Comparison of ENCODE assay signal across 23 cellular contexts in genomic region chr19:32238076-32238475, GRCh38.
A peak's percentile ranks its signal among the peaks of the same experiment; 100 is the strongest.
DNase-seq lines count a peak whose midpoint lies in the region; ATAC-seq and TF ChIP-seq lines count a peak whose summit lies in the region.
"Had no signal": no experiment of that assay in that cellular context is flagged by ENCODE, and none has a peak within 500 bp of the region (broad histone marks: within the 10 kb centered on the region; RNA-seq: fewer than 3 reads in every experiment).

No MANE protein-coding gene starts in this region.

- H3K4me3 Mint-ChIP-seq in stimulated activated memory B cell treated with anti-CD40 and anti-IgM and Interleukin-4, amounts not matched to agents 10 μg/mL and 1 μg/mL and 100 μg/mL, for 72 hours: no peak overlapping the region
- H3K4me3 Mint-ChIP-seq in activated T-helper 2 cell treated with anti-CD3 and anti-CD28 coated beads, Interferon-gamma antibody, Interleukin-2, Interleukin-4, amounts not matched to agents 10 μg/mL and 5 μg/mL and 100 μg/mL, durations not matched to agents 14 hours and 24 hours and 36 hours (ENCODE audit: low read depth): no peak overlapping the region
- H3K4me3 Mint-ChIP-seq: activated naive CD8-positive, alpha-beta T cell treated with anti-CD3 and anti-CD28 coated beads for 36 hours; activated T-cell treated with anti-CD3 and anti-CD28 coated beads, Interleukin-2, amount 50 U/mL, for 24 hours; HFFc6; nephron; stimulated activated effector memory CD8-positive, alpha-beta T cell treated with anti-CD3 and anti-CD28 coated beads, Interleukin-12 subunit alpha, Interleukin-12 subunit beta, amount 100 ng/mL, for 72 hours had no signal

- H3K9me3 Mint-ChIP-seq in stimulated activated memory B cell treated with anti-CD40 and anti-IgM and Interleukin-4, amounts not matched to agents 10 μg/mL and 1 μg/mL and 100 μg/mL, for 72 hours: peaks cover 2% of the 10 kb centered on the region
- H3K9me3 Mint-ChIP-seq in activated T-helper 2 cell treated with anti-CD3 and anti-CD28 coated beads, Interferon-gamma antibody, Interleukin-2, Interleukin-4, amounts not matched to agents 10 μg/mL and 5 μg/mL and 100 μg/mL, durations not matched to agents 14 hours and 24 hours and 36 hours: no peaks in the 10 kb centered on the region
- H3K9me3 Mint-ChIP-seq: activated naive CD8-positive, alpha-beta T cell treated with anti-CD3 and anti-CD28 coated beads for 36 hours; activated T-cell treated with anti-CD3 and anti-CD28 coated beads, Interleukin-2, amount 50 U/mL, for 24 hours; HFFc6; stimulated activated effector memory CD8-positive, alpha-beta T cell treated with anti-CD3 and anti-CD28 coated beads, Interleukin-12 subunit alpha, Interleukin-12 subunit beta, amount 100 ng/mL, for 72 hours had no signal

- no peaks in the 10 kb centered on the region for H3K4me1 Mint-ChIP-seq in stimulated activated memory B cell treated with anti-CD40 and anti-IgM and Interleukin-4, amounts not matched to agents 10 μg/mL and 1 μg/mL and 100 μg/mL, for 72 hours
- no peaks in the 10 kb centered on the region for H3K4me1 Mint-ChIP-seq in activated T-helper 2 cell treated with anti-CD3 and anti-CD28 coated beads, Interferon-gamma antibody, Interleukin-2, Interleukin-4, amounts not matched to agents 10 μg/mL and 5 μg/mL and 100 μg/mL, durations not matched to agents 14 hours and 24 hours and 36 hours (ENCODE audit: low read depth)
- H3K4me1 Mint-ChIP-seq: activated naive CD8-positive, alpha-beta T cell treated with anti-CD3 and anti-CD28 coated beads for 36 hours; stimulated activated effector memory CD8-positive, alpha-beta T cell treated with anti-CD3 and anti-CD28 coated beads, Interleukin-12 subunit alpha, Interleukin-12 subunit beta, amount 100 ng/mL, for 72 hours had no signal

- H3K9ac ChIP-seq in MM.1S (ENCODE audit: low read length): no peak overlapping the region
- H3K9ac ChIP-seq: BLaER1 had no signal

- H3K27ac Mint-ChIP-seq in stimulated activated memory B cell treated with anti-CD40 and anti-IgM and Interleukin-4, amounts not matched to agents 10 μg/mL and 1 μg/mL and 100 μg/mL, for 72 hours: no peak overlapping the region
- H3K27ac Mint-ChIP-seq in activated T-helper 2 cell treated with anti-CD3 and anti-CD28 coated beads, Interferon-gamma antibody, Interleukin-2, Interleukin-4, amounts not matched to agents 10 μg/mL and 5 μg/mL and 100 μg/mL, durations not matched to agents 14 hours and 24 hours and 36 hours: no peak overlapping the region
- H3K27ac Mint-ChIP-seq: activated naive CD8-positive, alpha-beta T cell treated with anti-CD3 and anti-CD28 coated beads for 36 hours; activated T-cell treated with anti-CD3 and anti-CD28 coated beads, Interleukin-2, amount 50 U/mL, for 24 hours; HFFc6; progenitor cell of endocrine pancreas; stimulated activated effector memory CD8-positive, alpha-beta T cell treated with anti-CD3 and anti-CD28 coated beads, Interleukin-12 subunit alpha, Interleukin-12 subunit beta, amount 100 ng/mL, for 72 hours had no signal

- no peak overlapping the region for H3K4me2 ChIP-seq in MM.1S (ENCODE audit: low read depth, low read length)
- H3K4me2 ChIP-seq: BLaER1 had no signal

- H3K27me3 ChIP-seq in MM.1S (replicated peaks; ENCODE audit: insufficient read depth, low read length): peaks cover 80% of the 10 kb centered on the region
- H3K27me3 ChIP-seq in ascending aorta: no peaks in the 10 kb centered on the region
- H3K27me3 ChIP-seq: BLaER1, tibial nerve had no signal

- H3K27ac ChIP-seq in MM.1S (ENCODE audit: low read length): no peak overlapping the region
- H3K27ac ChIP-seq in ascending aorta: no peak overlapping the region
- H3K27ac ChIP-seq: 22Rv1, BLaER1, SK-N-MC, tibial nerve had no signal

- no peaks in the 10 kb centered on the region for H3K79me2 ChIP-seq in MM.1S (ENCODE audit: low read length)

- no peaks in the 10 kb centered on the region for H3K9me2 ChIP-seq in MM.1S (replicated peaks; ENCODE audit: insufficient read depth, low read length)

- H3K4me3 ChIP-seq in MM.1S (ENCODE audit: low read length) (no peak overlapping the region), ascending aorta (no peak overlapping the region)
- H3K4me3 ChIP-seq: BLaER1, SK-N-MC, tibial nerve had no signal

- H3K36me3 ChIP-seq in MM.1S (replicated peaks; ENCODE audit: insufficient read depth, low read length) (no peaks in the 10 kb centered on the region), ascending aorta (no peaks in the 10 kb centered on the region)
- H3K36me3 ChIP-seq: BLaER1, tibial nerve had no signal

- H3F3A ChIP-seq in MM.1S (ENCODE audit: insufficient read depth, low read length): no peaks in the 10 kb centered on the region

- DNase-seq in NOMO-1 treated with DMSO at 0.1 percent for 48 hours (lab: John Stamatoyannopoulos, UW; ENCODE audit: unreplicated experiment): peak; percentile 71
- no peak for DNase-seq in NOMO-1 treated with dmso at 0.1 percent for 144 hours (lab: John Stamatoyannopoulos, UW; ENCODE audit: unreplicated experiment)
- DNase-seq in MM.1S: peak; percentile 14
- no peak for DNase-seq in ascending aorta (ENCODE audit: low spot score in 2 of 2)
- DNase-seq in activated T-helper 2 cell treated with anti-CD3 and anti-CD28 coated beads, Interferon-gamma antibody, Interleukin-2, Interleukin-4, amounts not matched to agents 10 μg/mL and 5 μg/mL and 100 μg/mL, durations not matched to agents 14 hours and 24 hours and 36 hours (ENCODE audit: low spot score): no peak
- DNase-seq in hypothalamus (lab: John Stamatoyannopoulos, UW): no peak
- DNase-seq: activated CD4-positive, alpha-beta T cell treated with anti-CD3 and anti-CD28 coated beads, Interleukin-2, amount 50 U/mL, for 4 hours; activated naive CD8-positive, alpha-beta T cell treated with anti-CD3 and anti-CD28 coated beads for 36 hours; activated T-cell treated with anti-CD3 and anti-CD28 coated beads, Interleukin-2, amount 50 U/mL, for 24 hours; HFFc6; Kasumi-1; NCI-H1694 treated with DMSO at 0.1 percent for 48 hours; OCI-M1; small intestine had no signal

- no peak for TF ChIP-seq CTCF in MM.1S (IDR thresholded peaks at IDR 0.05; ENCODE audit: low read length)
- no peak for TF ChIP-seq CTCF in ascending aorta (IDR thresholded peaks at IDR 0.05)

- no peaks in the 10 kb centered on the region for H3K9me3 ChIP-seq in MM.1S (replicated peaks; ENCODE audit: insufficient read depth, low read length)
- H3K9me3 ChIP-seq in ascending aorta: no peaks in the 10 kb centered on the region
- H3K9me3 ChIP-seq: BLaER1, tibial nerve had no signal

- no peaks in the 10 kb centered on the region for H3K36me3 Mint-ChIP-seq in stimulated activated memory B cell treated with anti-CD40 and anti-IgM and Interleukin-4, amounts not matched to agents 10 μg/mL and 1 μg/mL and 100 μg/mL, for 72 hours
- H3K36me3 Mint-ChIP-seq in activated T-helper 2 cell treated with anti-CD3 and anti-CD28 coated beads, Interferon-gamma antibody, Interleukin-2, Interleukin-4, amounts not matched to agents 10 μg/mL and 5 μg/mL and 100 μg/mL, durations not matched to agents 14 hours and 24 hours and 36 hours (ENCODE audit: low read depth): no peaks in the 10 kb centered on the region
- H3K36me3 Mint-ChIP-seq: activated naive CD8-positive, alpha-beta T cell treated with anti-CD3 and anti-CD28 coated beads for 36 hours; stimulated activated effector memory CD8-positive, alpha-beta T cell treated with anti-CD3 and anti-CD28 coated beads, Interleukin-12 subunit alpha, Interleukin-12 subunit beta, amount 100 ng/mL, for 72 hours had no signal

- intact Hi-C loops in ascending aorta (cut with DNase I): no loop called here
- intact Hi-C loops in activated T-helper 2 cell treated with anti-CD3 and anti-CD28 coated beads, Interferon-gamma antibody, Interleukin-2, Interleukin-4, amounts not matched to agents 10 μg/mL and 5 μg/mL and 100 μg/mL, durations not matched to agents 14 hours and 24 hours and 36 hours (cut with micrococcal nuclease): no loop called here

- no peak overlapping the region for H2AFZ ChIP-seq in MM.1S (ENCODE audit: low read length)

- no peaks in the 10 kb centered on the region for H4K20me1 ChIP-seq in MM.1S (ENCODE audit: insufficient read depth, low read length)
- H4K20me1 ChIP-seq: BLaER1 had no signal

- no peaks in the 10 kb centered on the region for H3K27me3 Mint-ChIP-seq in stimulated activated memory B cell treated with anti-CD40 and anti-IgM and Interleukin-4, amounts not matched to agents 10 μg/mL and 1 μg/mL and 100 μg/mL, for 72 hours
- no peaks in the 10 kb centered on the region for H3K27me3 Mint-ChIP-seq in activated T-helper 2 cell treated with anti-CD3 and anti-CD28 coated beads, Interferon-gamma antibody, Interleukin-2, Interleukin-4, amounts not matched to agents 10 μg/mL and 5 μg/mL and 100 μg/mL, durations not matched to agents 14 hours and 24 hours and 36 hours (ENCODE audit: low read depth)

- H3K4me1 ChIP-seq in MM.1S (ENCODE audit: low read length): no peaks in the 10 kb centered on the region
- no peaks in the 10 kb centered on the region for H3K4me1 ChIP-seq in ascending aorta
- H3K4me1 ChIP-seq: BLaER1, tibial nerve had no signal

- peak; percentile 58 for ATAC-seq in GM21786 (IDR thresholded peaks at IDR 0.05; ENCODE audit: unreplicated experiment)
- peak; percentile 60 for ATAC-seq in stimulated activated memory B cell treated with anti-CD40 and anti-IgM and Interleukin-4, amounts not matched to agents 10 μg/mL and 1 μg/mL and 100 μg/mL, for 72 hours
- ATAC-seq: stimulated activated effector memory CD8-positive, alpha-beta T cell treated with anti-CD3 and anti-CD28 coated beads, Interleukin-12 subunit alpha, Interleukin-12 subunit beta, amount 100 ng/mL, for 72 hours had no signal

Comparison
In these comparisons a context has a peak if more than half of its experiments do, and no peak if none do; other contexts are left out.
1. DNase-seq: peak in NOMO-1 treated with DMSO at 0.1 percent for 48 hours (single experiment) and MM.1S (single experiment); none in NOMO-1 treated with dmso at 0.1 percent for 144 hours (single experiment), ascending aorta (0 of 2), activated T-helper 2 cell treated with anti-CD3 and anti-CD28 coated beads, Interferon-gamma antibody, Interleukin-2, Interleukin-4, amounts not matched to agents 10 μg/mL and 5 μg/mL and 100 μg/mL, durations not matched to agents 14 hours and 24 hours and 36 hours (single experiment) and hypothalamus (0 of 51).